10 cellular contexts compared by ENCODE assay signal in genomic region chr6:161242779-161243693, GRCh38. TPM values are rescaled to one million over a fixed set of nuclear protein-coding genes. Genes with fewer than 3 reads are reported as not detected.
A peak's percentile ranks its signal among the peaks of the same experiment; 100 is the strongest.
DNase-seq lines count a peak whose midpoint lies in the region; ATAC-seq and TF ChIP-seq lines count a peak whose summit lies in the region.
"Had no signal": no experiment of that assay in that cellular context is flagged by ENCODE, and none has a peak within 500 bp of the region (broad histone marks: within the 10 kb centered on the region; RNA-seq: fewer than 3 reads in every experiment).

No MANE protein-coding gene starts in this region.

- POLR2A ChIA-PET in CD8-positive, alpha-beta T cell (lab: Charles Lee): interaction anchor here (0.5 to 1.3 kb wide), 2 partner anchors 31 to 77 kb away, joined by 4 to 5 read pairs; partner anchors contain the start of gene AGPAT4

- H2AFZ ChIP-seq in osteoblast (ENCODE audit: low read length): peak overlapping the region; percentile 77

- in situ Hi-C loops in SK-MEL-5 (cut with HindIII; ENCODE audit: low pct_unique_long_range_greater_than_20kb, low sequenced_read_pairs) (no loop called here), gastrocnemius medialis (cut with MboI; ENCODE audit: low sequenced_read_pairs in 4 of 4) (no loop called here)

- H3K4me3 ChIP-seq in CD8-positive, alpha-beta T cell (ENCODE audit: low read depth, low read length): no peak overlapping the region
- H3K4me3 ChIP-seq in endodermal cell (ENCODE audit: low read length) (no peak overlapping the region), osteoblast (ENCODE audit: insufficient read depth, low read length) (peak overlapping the region; percentile 67), gastrocnemius medialis (no peak overlapping the region)

- intact Hi-C loops in CD8-positive, alpha-beta T cell (cut with DNase I, micrococcal nuclease): no loop called here
- intact Hi-C loops in gastrocnemius medialis (cut with DNase I; ENCODE audit: low total_unique reads): no loop called here

- no peaks in the 10 kb centered on the region for H4K20me1 ChIP-seq in osteoblast (ENCODE audit: insufficient read depth, low read length)

- H3K27ac Mint-ChIP-seq in CD8-positive, alpha-beta T cell: no peak overlapping the region
- peak overlapping the region; percentile 59 for H3K27ac Mint-ChIP-seq in endodermal cell

- H3K4me2 ChIP-seq in osteoblast (ENCODE audit: insufficient read depth, low read length): peak overlapping the region; percentile 79

- CTCF ChIA-PET in CD8-positive, alpha-beta T cell (lab: Charles Lee): interaction anchor here (1.0 kb wide), 1 partner anchor 21 kb away, joined by 3 read pairs; no protein-coding TSS in a partner anchor

- H3K4me3 Mint-ChIP-seq in CD8-positive, alpha-beta T cell: no peak overlapping the region
- peak overlapping the region; percentile 5 for H3K4me3 Mint-ChIP-seq in endodermal cell
- H3K4me3 Mint-ChIP-seq: naive B cell had no signal

- 81% methylated on average over 15 to 28 of the region's 28 CpGs for WGBS in endodermal cell (ENCODE audit: insufficient coverage in 1 of 2, insufficient read length in 1 of 2), 2 experiments

- peak overlapping the region; percentile 8 for H3K9ac ChIP-seq in endodermal cell (ENCODE audit: extremely low read depth, low read length, poor library complexity, severe bottlenecking)

- H3K27me3 Mint-ChIP-seq in CD8-positive, alpha-beta T cell (ENCODE audit: low read depth): no peaks in the 10 kb centered on the region
- H3K27me3 Mint-ChIP-seq in endodermal cell (ENCODE audit: insufficient read depth): no peaks in the 10 kb centered on the region
- H3K27me3 Mint-ChIP-seq: naive B cell had no signal

- TF ChIP-seq CTCF in CD8-positive, alpha-beta T cell (IDR thresholded peaks at IDR 0.05): no peak
- no peak for TF ChIP-seq CTCF in endodermal cell (conservative IDR thresholded peaks at IDR 0.05)
- TF ChIP-seq CTCF in osteoblast (IDR thresholded peaks at IDR 0.05; ENCODE audit: extremely low read depth, low read depth, low read length): peak; percentile 21
- TF ChIP-seq CTCF in gastrocnemius medialis (IDR thresholded peaks at IDR 0.05 in 4 of 5, conservative IDR thresholded peaks at IDR 0.05 in 1 of 5): no peak

- ATAC-seq in CD8-positive, alpha-beta T cell: peak; percentile 84
- no peak for ATAC-seq in GM21528 (IDR thresholded peaks at IDR 0.05; ENCODE audit: low FRiP score, unreplicated experiment)
- ATAC-seq in gastrocnemius medialis: no peak
- ATAC-seq in GM18511 (IDR thresholded peaks at IDR 0.05; ENCODE audit: unreplicated experiment): no peak

- no peaks in the 10 kb centered on the region for H3K4me1 ChIP-seq in CD8-positive, alpha-beta T cell (ENCODE audit: insufficient read depth, low read length)
- peaks cover 6% of the 10 kb centered on the region for H3K4me1 ChIP-seq in endodermal cell (ENCODE audit: control insufficient read depth, insufficient read depth, low read length)
- H3K4me1 ChIP-seq in osteoblast (ENCODE audit: insufficient read depth, low read length): peaks cover 12% of the 10 kb centered on the region
- H3K4me1 ChIP-seq in gastrocnemius medialis: no peaks in the 10 kb centered on the region

- DNase-seq in CD8-positive, alpha-beta T cell: peak; percentile 37 to 76 (median 62)
- DNase-seq in SK-MEL-5 (ENCODE audit: low read depth, low spot score) (peak; percentile 10), endodermal cell (peak; percentile 85), osteoblast (ENCODE audit: insufficient read length, low spot score, missing footprints) (peak; percentile 96), gastrocnemius medialis (no peak), cortex of kidney (lab: John Stamatoyannopoulos, UW) (no peak)
- DNase-seq: naive B cell, OCI-M1 had no signal

- H3K79me2 ChIP-seq in osteoblast (ENCODE audit: insufficient read depth, low read length): peaks cover 6% of the 10 kb centered on the region

- H3K36me3 ChIP-seq in CD8-positive, alpha-beta T cell (ENCODE audit: insufficient read depth, low read length): no peaks in the 10 kb centered on the region
- peaks cover 24% of the 10 kb centered on the region for H3K36me3 ChIP-seq in endodermal cell (ENCODE audit: control insufficient read depth, insufficient read depth, low read length)
- H3K36me3 ChIP-seq in osteoblast (ENCODE audit: insufficient read depth, low read length): no peaks in the 10 kb centered on the region
- H3K36me3 ChIP-seq in gastrocnemius medialis: no peaks in the 10 kb centered on the region

- no peaks in the 10 kb centered on the region for H3K9me3 Mint-ChIP-seq in CD8-positive, alpha-beta T cell
- no peaks in the 10 kb centered on the region for H3K9me3 Mint-ChIP-seq in endodermal cell

- H3K9me3 ChIP-seq in CD8-positive, alpha-beta T cell (ENCODE audit: low read length): no peaks in the 10 kb centered on the region
- no peaks in the 10 kb centered on the region for H3K9me3 ChIP-seq in endodermal cell (ENCODE audit: control insufficient read depth, low read length)
- H3K9me3 ChIP-seq in osteoblast (ENCODE audit: low read depth, low read length): no peaks in the 10 kb centered on the region
- no peaks in the 10 kb centered on the region for H3K9me3 ChIP-seq in gastrocnemius medialis

- H3K27ac ChIP-seq in CD8-positive, alpha-beta T cell (ENCODE audit: low read depth, low read length): no peak overlapping the region
- H3K27ac ChIP-seq in endodermal cell (ENCODE audit: low read depth, low read length) (no peak overlapping the region), osteoblast (ENCODE audit: low read depth, low read length) (peak overlapping the region; percentile 90), gastrocnemius medialis (no peak overlapping the region)

- H3K27me3 ChIP-seq in CD8-positive, alpha-beta T cell (ENCODE audit: insufficient read depth, low read length): no peaks in the 10 kb centered on the region
- H3K27me3 ChIP-seq in endodermal cell (ENCODE audit: control insufficient read depth, insufficient read depth, low read length, poor library complexity, severe bottlenecking) (no peaks in the 10 kb centered on the region), osteoblast (ENCODE audit: insufficient read depth, low read length) (no peaks in the 10 kb centered on the region), gastrocnemius medialis (no peaks in the 10 kb centered on the region)

- TF ChIP-seq POLR2A in gastrocnemius medialis (IDR thresholded peaks at IDR 0.05): no peak

- peaks cover 8% of the 10 kb centered on the region for H3K4me1 Mint-ChIP-seq in CD8-positive, alpha-beta T cell (ENCODE audit: low read depth)
- peaks cover 32% of the 10 kb centered on the region for H3K4me1 Mint-ChIP-seq in endodermal cell

- no peaks in the 10 kb centered on the region for H3K36me3 Mint-ChIP-seq in CD8-positive, alpha-beta T cell
- peaks cover 42% of the 10 kb centered on the region for H3K36me3 Mint-ChIP-seq in endodermal cell (ENCODE audit: low read depth)

RNA-seq across cellular contexts. Expression of gene AGPAT4, which starts 30.8 kb away (rescaled TPM):
- total RNA-seq in CD8-positive, alpha-beta T cell: 1 to 10 TPM; 1.2 to 2.8 TPM
- 1.1 and 1.4 TPM in 2 replicates for total RNA-seq in SK-MEL-5 (2014; rRNA removed; shearing (Covaris generic))
- 0.35 and 0.51 TPM in 2 replicates for polyA plus RNA-seq in SK-MEL-5 (2015; cell fraction: cytosol; rRNA removed)
- polyA plus RNA-seq in SK-MEL-5 (2015; cell fraction: nucleus; rRNA removed): 4.3 and 13.7 TPM in 2 replicates
- total RNA-seq in endodermal cell (10 to 100 TPM; 61.0 to 61.1 TPM), osteoblast (13.8 and 16.8 TPM in 2 replicates), gastrocnemius medialis (under 1 TPM; 0.36 to 0.61 (median 0.53) TPM)
- 33.8 TPM for polyA plus RNA-seq in endodermal cell (2013, experiment 1 of 2)
- 30.0 TPM for polyA plus RNA-seq in endodermal cell (2013, experiment 2 of 2)

Comparison
In these comparisons a context has a peak if more than half of its experiments do, and no peak if none do; other contexts are left out.
1. DNase-seq: peak in CD8-positive, alpha-beta T cell (7 of 7), SK-MEL-5 (single experiment), endodermal cell (single experiment) and osteoblast (single experiment); none in gastrocnemius medialis (0 of 2) and cortex of kidney (single experiment).